In the genomic region with DNA sequence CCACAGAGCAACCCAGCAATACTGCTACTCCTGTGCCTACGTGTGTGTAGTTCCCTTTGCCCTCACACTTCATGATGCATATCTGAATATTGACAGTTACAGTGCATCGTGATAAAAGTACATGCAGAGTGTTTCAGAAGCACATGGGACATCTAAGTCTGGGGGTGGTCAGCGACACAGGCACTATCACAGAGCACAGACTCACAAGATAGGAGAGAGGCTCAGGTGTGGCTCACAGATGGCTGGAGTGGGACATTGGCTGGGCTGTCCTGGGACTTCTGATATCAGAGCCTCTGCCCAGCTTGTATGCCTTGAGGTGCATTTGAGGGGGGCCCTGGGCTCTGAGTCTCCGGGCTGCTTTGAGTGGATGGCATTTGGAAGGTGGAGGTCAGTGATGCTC, we compare ENCODE assay signal across 21 cellular contexts. TPM values are rescaled to one million over a fixed set of nuclear protein-coding genes. Genes with fewer than 3 reads are reported as not detected.
A peak's percentile ranks its signal among the peaks of the same experiment; 100 is the strongest.
DNase-seq lines count a peak whose midpoint lies in the region; ATAC-seq, FAIRE-seq and TF ChIP-seq lines count a peak whose summit lies in the region.
"Had no signal": no experiment of that assay in that cellular context is flagged by ENCODE, and none has a peak within 500 bp of the region (broad histone marks: within the 10 kb centered on the region; RNA-seq: fewer than 3 reads in every experiment).

No MANE protein-coding gene starts in this region.

- H2AFZ ChIP-seq in K562 (ENCODE audit: low read depth, low read length), result no peak overlapping the region

- no peak overlapping the region for H3K27ac Mint-ChIP-seq in activated naive CD8-positive, alpha-beta T cell treated with anti-CD3 and anti-CD28 coated beads, Interleukin-2, amount 50 U/mL, for 24 hours
- H3K27ac Mint-ChIP-seq: CD4-positive, CD25-positive, alpha-beta regulatory T cell had no signal

- H3K9me1 ChIP-seq in K562 (ENCODE audit: control insufficient read depth, insufficient read depth, low read length), result no peaks in the 10 kb centered on the region

- CTCF ChIA-PET in K562 (lab: Yijun Ruan, JAX; ENCODE audit: low intra/inter-chr PET ratio), result no interaction called here

- no peak for TF ChIP-seq RAD21 in K562 (CRISPR knock-in tag; conservative IDR thresholded peaks at IDR 0.05 in 1 of 2, IDR thresholded peaks at IDR 0.05 in 1 of 2)

- H3K27me3 Mint-ChIP-seq in activated naive CD8-positive, alpha-beta T cell treated with anti-CD3 and anti-CD28 coated beads, Interleukin-2, amount 50 U/mL, for 24 hours, result peaks cover 43% of the 10 kb centered on the region

- no peak for TF ChIP-seq CTCF in K562 (IDR thresholded peaks at IDR 0.05 in 2 of 3, conservative IDR thresholded peaks at IDR 0.05 in 1 of 3; ENCODE audit: insufficient read depth in 2 of 3, low read depth in 1 of 3, low read length in 3 of 3)

- no peak for TF ChIP-seq EP300 in K562 (IDR thresholded peaks at IDR 0.05; ENCODE audit: low read length)

- POLR2A ChIA-PET in K562 (lab: Yijun Ruan, JAX), result no interaction called here

- no TSS peak for BruUV-seq in K562 (replicated peaks; lab: Mats Ljungman, UMichigan)

- H3K4me1 Mint-ChIP-seq in activated naive CD8-positive, alpha-beta T cell treated with anti-CD3 and anti-CD28 coated beads, Interleukin-2, amount 50 U/mL, for 24 hours, result no peaks in the 10 kb centered on the region

- H3K4me3 Mint-ChIP-seq in activated naive CD8-positive, alpha-beta T cell treated with anti-CD3 and anti-CD28 coated beads, Interleukin-2, amount 50 U/mL, for 24 hours, result no peak overlapping the region
- H3K4me3 Mint-ChIP-seq: CD4-positive, CD25-positive, alpha-beta regulatory T cell had no signal

- intact Hi-C loops in K562 (cut with micrococcal nuclease), result no loop called here

- H3K9me3 Mint-ChIP-seq in activated naive CD8-positive, alpha-beta T cell treated with anti-CD3 and anti-CD28 coated beads, Interleukin-2, amount 50 U/mL, for 24 hours, result no peaks in the 10 kb centered on the region

- peak overlapping the region; percentile 63 for H3K4me2 ChIP-seq in K562 (ENCODE audit: insufficient read depth, low read length)

- no peak overlapping the region for H3K27ac ChIP-seq in K562 (ENCODE audit: extremely low read depth, low read depth, low read length)

- TF ChIP-seq POLR2A in K562 (conservative IDR thresholded peaks at IDR 0.05), result no peak
- TF ChIP-seq POLR2A in erythroblast (IDR thresholded peaks at IDR 0.05; ENCODE audit: low read length), result no peak

- H3K9ac ChIP-seq in K562 (ENCODE audit: insufficient read depth in 1 of 2, low read depth in 2 of 2, low read length in 2 of 2), result no peak overlapping the region

- FAIRE-seq in HTR-8/SVneo (lab: Jason Lieb, UNC) (peak; percentile 55), K562 (lab: Jason Lieb, UNC) (no peak), urothelium cell line (lab: Jason Lieb, UNC) (peak; percentile 83)
- FAIRE-seq: A204.1, D721Med, G401.6, GM12891 had no signal

- H3K9me3 ChIP-seq in K562 (replicated peaks; ENCODE audit: control insufficient read depth, insufficient read depth, low read depth, low read length), result no peaks in the 10 kb centered on the region
- H3K9me3 ChIP-seq: BE2C had no signal

- no peaks in the 10 kb centered on the region for H3K36me3 Mint-ChIP-seq in activated naive CD8-positive, alpha-beta T cell treated with anti-CD3 and anti-CD28 coated beads, Interleukin-2, amount 50 U/mL, for 24 hours (ENCODE audit: low read depth)

- ATAC-seq in K562 (peak; percentile 46), GM21529 (IDR thresholded peaks at IDR 0.05; ENCODE audit: unreplicated experiment) (no peak)
- ATAC-seq in activated naive CD8-positive, alpha-beta T cell treated with anti-CD3 and anti-CD28 coated beads, Interleukin-2, amount 50 U/mL, for 24 hours, result no peak

- peaks cover 8 to 11% of the 10 kb centered on the region in 2 experiments; a peak in 4 of 5 replicates for H3K4me1 ChIP-seq in K562 (replicated peaks in 1 of 2; ENCODE audit: control insufficient read depth in 2 of 2, insufficient read depth in 2 of 2, low read length in 2 of 2)
- H3K4me1 ChIP-seq: BE2C had no signal

- no peaks in the 10 kb centered on the region for H3K79me2 ChIP-seq in K562 (ENCODE audit: control insufficient read depth, insufficient read depth, low read length)

- no peaks in the 10 kb centered on the region for H3K36me3 ChIP-seq in K562 (ENCODE audit: control insufficient read depth, insufficient read depth, low read length)
- H3K36me3 ChIP-seq: BE2C had no signal

- no peaks in the 10 kb centered on the region for H4K20me1 ChIP-seq in K562 (replicated peaks; ENCODE audit: control insufficient read depth, insufficient read depth, low read length)

- no peak for DNase-seq in HTR-8/SVneo (ENCODE audit: insufficient read length, low spot score)
- DNase-seq in K562 (ENCODE audit: extremely low read depth in 1 of 4, low spot score in 3 of 4), result peak in 2 of 4 experiments; percentile 21 to 29
- DNase-seq in erythroblast (lab: John Stamatoyannopoulos, UW), result peak; percentile 66 to 89
- DNase-seq in urothelium cell line (ENCODE audit: low spot score), result no peak
- DNase-seq in OCI-M2 (lab: John Stamatoyannopoulos, UW; ENCODE audit: unreplicated experiment), result no peak
- no peak for DNase-seq in activated naive CD8-positive, alpha-beta T cell treated with anti-CD3 and anti-CD28 coated beads, Interleukin-2, amount 50 U/mL, for 24 hours
- DNase-seq: ACHN; BE2C; C1 segment of cervical spinal cord; Caco-2; CD4-positive, CD25-positive, alpha-beta regulatory T cell; HCEC 1CT; IMR-90; KBM-7 had no signal

- WGBS in K562 (ENCODE audit: insufficient coverage, low coverage, missing lambda C conversion rate), result 0% methylated on average over 4 of the region's 4 CpGs

- H3K27me3 ChIP-seq in K562 (ENCODE audit: control insufficient read depth in 2 of 2, insufficient read depth in 2 of 2, low read length in 2 of 2), result peaks cover 0 to 10% of the 10 kb centered on the region in 2 experiments; a peak in 2 of 5 replicates

- in situ Hi-C loops in K562 (cut with MboI), result no loop called here

- no peak overlapping the region for H3K4me3 ChIP-seq in K562

TF ChIP-seq in K562, 482 proteins besides CTCF, POLR2A, EP300 and RAD21 (continues in another document):
- no peak for TF ChIP-seq ZNF766 (CRISPR knock-in tag; conservative IDR thresholded peaks at IDR 0.05)
- peak; percentile 41; the same call in 1 of the 2 replicates for TF ChIP-seq TAL1 (IDR thresholded peaks at IDR 0.05)
- peak; percentile 32; the same call in 1 of the 2 replicates for TF ChIP-seq ARID1B (IDR thresholded peaks at IDR 0.05)
- TF ChIP-seq, protein P1, sequence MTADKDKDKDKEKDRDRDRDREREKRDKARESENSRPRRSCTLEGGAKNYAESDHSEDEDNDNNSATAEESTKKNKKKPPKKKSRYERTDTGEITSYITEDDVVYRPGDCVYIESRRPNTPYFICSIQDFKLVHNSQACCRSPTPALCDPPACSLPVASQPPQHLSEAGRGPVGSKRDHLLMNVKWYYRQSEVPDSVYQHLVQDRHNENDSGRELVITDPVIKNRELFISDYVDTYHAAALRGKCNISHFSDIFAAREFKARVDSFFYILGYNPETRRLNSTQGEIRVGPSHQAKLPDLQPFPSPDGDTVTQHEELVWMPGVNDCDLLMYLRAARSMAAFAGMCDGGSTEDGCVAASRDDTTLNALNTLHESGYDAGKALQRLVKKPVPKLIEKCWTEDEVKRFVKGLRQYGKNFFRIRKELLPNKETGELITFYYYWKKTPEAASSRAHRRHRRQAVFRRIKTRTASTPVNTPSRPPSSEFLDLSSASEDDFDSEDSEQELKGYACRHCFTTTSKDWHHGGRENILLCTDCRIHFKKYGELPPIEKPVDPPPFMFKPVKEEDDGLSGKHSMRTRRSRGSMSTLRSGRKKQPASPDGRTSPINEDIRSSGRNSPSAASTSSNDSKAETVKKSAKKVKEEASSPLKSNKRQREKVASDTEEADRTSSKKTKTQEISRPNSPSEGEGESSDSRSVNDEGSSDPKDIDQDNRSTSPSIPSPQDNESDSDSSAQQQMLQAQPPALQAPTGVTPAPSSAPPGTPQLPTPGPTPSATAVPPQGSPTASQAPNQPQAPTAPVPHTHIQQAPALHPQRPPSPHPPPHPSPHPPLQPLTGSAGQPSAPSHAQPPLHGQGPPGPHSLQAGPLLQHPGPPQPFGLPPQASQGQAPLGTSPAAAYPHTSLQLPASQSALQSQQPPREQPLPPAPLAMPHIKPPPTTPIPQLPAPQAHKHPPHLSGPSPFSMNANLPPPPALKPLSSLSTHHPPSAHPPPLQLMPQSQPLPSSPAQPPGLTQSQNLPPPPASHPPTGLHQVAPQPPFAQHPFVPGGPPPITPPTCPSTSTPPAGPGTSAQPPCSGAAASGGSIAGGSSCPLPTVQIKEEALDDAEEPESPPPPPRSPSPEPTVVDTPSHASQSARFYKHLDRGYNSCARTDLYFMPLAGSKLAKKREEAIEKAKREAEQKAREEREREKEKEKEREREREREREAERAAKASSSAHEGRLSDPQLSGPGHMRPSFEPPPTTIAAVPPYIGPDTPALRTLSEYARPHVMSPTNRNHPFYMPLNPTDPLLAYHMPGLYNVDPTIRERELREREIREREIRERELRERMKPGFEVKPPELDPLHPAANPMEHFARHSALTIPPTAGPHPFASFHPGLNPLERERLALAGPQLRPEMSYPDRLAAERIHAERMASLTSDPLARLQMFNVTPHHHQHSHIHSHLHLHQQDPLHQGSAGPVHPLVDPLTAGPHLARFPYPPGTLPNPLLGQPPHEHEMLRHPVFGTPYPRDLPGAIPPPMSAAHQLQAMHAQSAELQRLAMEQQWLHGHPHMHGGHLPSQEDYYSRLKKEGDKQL (CRISPR knock-in tag; IDR thresholded peaks at IDR 0.05; ENCODE audit: borderline replicate concordance), result no peak
- peak; percentile 63 for TF ChIP-seq CBFA2T3 (IDR thresholded peaks at IDR 0.05)

RNA-seq across cellular contexts. Expression of a gene that starts 6.7 kb away (rescaled TPM):
- total RNA-seq in K562 (2011; cell fraction: chromatin; rRNA removed; ENCODE audit: low replicate concordance), result 0.21 TPM in 1 of 2 replicates, not detected in the other
- 0.13 and 0.17 TPM in 2 replicates for total RNA-seq in K562 (2011; cell fraction: nucleolus; rRNA removed)
- 0.15 TPM in 1 of 2 replicates, not detected in the other for total RNA-seq in K562 (2011; cell fraction: nucleoplasm; rRNA removed)
- 0.14 and 0.57 TPM in 2 replicates for total RNA-seq in K562 (2014; rRNA removed)
- total RNA-seq in K562 (2014; rRNA removed; fragmentation: Illumina TruSeq; extraction: Trizol), result 0.10 TPM in 1 of 2 replicates, not detected in the other
- not detected in 2 replicates for total RNA-seq in K562 (2015; rRNA removed; fragmentation: Illumina TruSeq; extraction: Trizol)
- 0.27 and 0.33 TPM in 2 replicates for total RNA-seq in K562 (2021)
- polyA plus RNA-seq in K562 (2011; rRNA removed), result 0.03 and 0.06 TPM in 2 replicates
- polyA plus RNA-seq in K562 (2011; cell fraction: cytosol; rRNA removed), result 0.04 and 0.58 TPM in 2 replicates
- polyA plus RNA-seq in K562 (2011; cell fraction: nucleus; rRNA removed), result 0.06 and 0.11 TPM in 2 replicates
- 0.17 and 0.66 TPM in 2 replicates for polyA plus RNA-seq in K562 (2012)
- 0.12 and 0.19 TPM in 2 replicates for polyA plus RNA-seq in K562 (2014; fragmentation: Illumina TruSeq; extraction: Trizol)
- polyA plus RNA-seq in K562 (2014; fragmentation: Nextera tagmentation; extraction: Ambion mirVana), result under 1 TPM in 1 of 2 experiments, not detected in 1; 0.01 TPM
- 0.53 TPM in 1 of 2 replicates, not detected in the other for polyA plus RNA-seq in K562 (2014; rRNA removed)
- 0.09 TPM in 1 of 2 replicates, not detected in the other for polyA minus RNA-seq in K562 (2011; rRNA and poly(A)+ RNA removed)
- 1.9 TPM in 1 of 2 replicates, not detected in the other for polyA minus RNA-seq in K562 (2011; cell fraction: cytosol; rRNA and poly(A)+ RNA removed)
- 0.11 and 0.40 TPM in 2 replicates for polyA minus RNA-seq in K562 (2011; cell fraction: nucleus; rRNA and poly(A)+ RNA removed)
- total RNA-seq: CD4-positive, CD25-positive, alpha-beta regulatory T cell; H4; HT-29 had no signal
- polyA plus RNA-seq: CD4-positive, CD25-positive, alpha-beta regulatory T cell had no signal

Comparison
In these comparisons a context has a peak if more than half of its experiments do, and no peak if none do; other contexts are left out.
1. DNase-seq: peak in erythroblast (2 of 2); none in HTR-8/SVneo (single experiment), urothelium cell line (single experiment), OCI-M2 (single experiment) and activated naive CD8-positive, alpha-beta T cell treated with anti-CD3 and anti-CD28 coated beads, Interleukin-2, amount 50 U/mL, for 24 hours (single experiment).